8 cellular contexts compared by ENCODE assay signal in genomic region chr14:104752735-104753527, GRCh38. TPM values are rescaled to one million over a fixed set of nuclear protein-coding genes. Genes with fewer than 3 reads are reported as not detected.
DNase-seq lines count a peak whose midpoint lies in the region; ATAC-seq, FAIRE-seq and TF ChIP-seq lines count a peak whose summit lies in the region.

SIVA1 (plus strand) TSS chr14:104753147; CDS start chr14:104753202, 55 bp downstream.

- H3K4me3 Mint-ChIP-seq in activated CD4-positive, alpha-beta T cell treated with anti-CD3 and anti-CD28 coated beads for 36 hours, result peak within 1 kb of the TSS; percentile 84

- peak; percentile 80 for FAIRE-seq in kidney (lab: Jason Lieb, UNC)

- intact Hi-C loops in activated CD4-positive, alpha-beta T cell treated with anti-CD3 and anti-CD28 coated beads for 36 hours (cut with DNase I, micrococcal nuclease), result loop anchor here (1.0 to 5.0 kb wide), 20 partner anchors 15 to 1420 kb away; partner anchors contain the start of genes ADSS1 (in 1 of the 2), AKT1 (in 1 of the 2), BRF1 (in 1 of the 2) and CDCA4 (in 1 of the 2)
- intact Hi-C loops in kidney (cut with DNase I), result no loop called here

- DNase-seq in Ammon's horn (ENCODE audit: low spot score) (peak; percentile 100), GM19238 (ENCODE audit: insufficient read length, low spot score) (peak; percentile 100), NCI-H524 (lab: John Stamatoyannopoulos, UW) (peak; percentile 100), choroid plexus epithelial cell (ENCODE audit: low read depth) (peak; percentile 99), kidney (peak; percentile 100)
- peak; percentile 100 for DNase-seq in activated CD4-positive, alpha-beta T cell treated with anti-CD3 and anti-CD28 coated beads for 36 hours
- peak; percentile 100 for DNase-seq in stimulated activated CD4-positive, alpha-beta T cell treated with anti-CD3 and anti-CD28 coated beads, Interleukin-15, amount 100 ng/mL, for 24 hours

- peak within 1 kb of the TSS; percentile 83 for H3K27ac Mint-ChIP-seq in activated CD4-positive, alpha-beta T cell treated with anti-CD3 and anti-CD28 coated beads for 36 hours

- POLR2A ChIA-PET in activated CD4-positive, alpha-beta T cell treated with anti-CD3 and anti-CD28 coated beads for 36 hours (lab: Charles Lee), result interaction anchor here (0.6 to 1.7 kb wide), 11 partner anchors 16 to 548 kb away, joined by 3 to 8 read pairs (median 4); partner anchors contain the start of genes AKT1, BRF1, CDCA4 and GPR132

- peak within 1 kb of the TSS; percentile 99 for H3K4me3 ChIP-seq in choroid plexus epithelial cell (ENCODE audit: low read depth, low read length)
- peak within 1 kb of the TSS; percentile 81 to 89 for H3K4me3 ChIP-seq in kidney (ENCODE audit: low read length in 2 of 2)

- peak within 1 kb of the TSS; percentile 49 to 79 for H3K27ac ChIP-seq in kidney (ENCODE audit: low read depth in 2 of 2, low read length in 2 of 2)

- TF ChIP-seq CTCF in choroid plexus epithelial cell (conservative IDR thresholded peaks at IDR 0.05; ENCODE audit: low read depth, low read length) (no peak), kidney (IDR thresholded peaks at IDR 0.05; ENCODE audit: borderline replicate concordance, extremely low read depth, insufficient read depth) (no peak)

- peaks cover 33% of the 10 kb centered on the region for H3K4me1 Mint-ChIP-seq in activated CD4-positive, alpha-beta T cell treated with anti-CD3 and anti-CD28 coated beads for 36 hours

- no peaks in the 10 kb centered on the region for H3K9me3 Mint-ChIP-seq in activated CD4-positive, alpha-beta T cell treated with anti-CD3 and anti-CD28 coated beads for 36 hours (ENCODE audit: low read depth)

- H3K4me1 ChIP-seq in kidney (ENCODE audit: control insufficient read depth in 1 of 2, insufficient read depth in 1 of 2, low read depth in 1 of 2, low read length in 2 of 2), result peaks cover 19 to 27% of the 10 kb centered on the region in 2 donors

- CTCF ChIA-PET in activated CD4-positive, alpha-beta T cell treated with anti-CD3 and anti-CD28 coated beads for 36 hours (lab: Charles Lee), result interaction anchor here (0.5 to 3.3 kb wide), 17 partner anchors 10 to 823 kb away, joined by 3 to 24 read pairs (median 4); partner anchors contain the start of gene AKT1

- peak within 1 kb of the TSS; percentile 74 to 88 for H3K9ac ChIP-seq in kidney (ENCODE audit: low read length in 2 of 2)

- peaks cover 16% of the 10 kb centered on the region for H3K36me3 Mint-ChIP-seq in activated CD4-positive, alpha-beta T cell treated with anti-CD3 and anti-CD28 coated beads for 36 hours (ENCODE audit: low read depth)

- H3K36me3 ChIP-seq in kidney (ENCODE audit: control insufficient read depth in 1 of 2, insufficient read depth in 2 of 2, low read length in 2 of 2), result peaks cover 11 to 15% of the 10 kb centered on the region in 2 donors

- ATAC-seq in HG03442 (IDR thresholded peaks at IDR 0.05; ENCODE audit: unreplicated experiment), result peak; percentile 81
- ATAC-seq in activated CD4-positive, alpha-beta T cell treated with anti-CD3 and anti-CD28 coated beads for 36 hours, result peak; percentile 92

- H3K9me3 ChIP-seq in kidney (ENCODE audit: control insufficient read depth in 1 of 2, low read length in 2 of 2), result no peaks in the 10 kb centered on the region

- H3K27me3 Mint-ChIP-seq in activated CD4-positive, alpha-beta T cell treated with anti-CD3 and anti-CD28 coated beads for 36 hours, result no peaks in the 10 kb centered on the region

RNA-seq across cellular contexts. Expression of gene SIVA1, which starts in this region (rescaled TPM):
- total RNA-seq in activated CD4-positive, alpha-beta T cell treated with anti-CD3 and anti-CD28 coated beads for 36 hours, result 10 to 100 TPM; 47.1 to 97.1 TPM
- total RNA-seq in kidney, result 65.7 TPM
- 124 TPM for polyA plus RNA-seq in kidney (ENCODE audit: insufficient read depth, low read depth, low replicate concordance)

Comparison
In these comparisons a context has a peak if more than half of its experiments do, and no peak if none do; other contexts are left out.
1. Peak in every context shown above with its lines: DNase-seq, ATAC-seq, H3K4me3 ChIP-seq and H3K27ac ChIP-seq.